In genomic region chr3:194322701-194323174, GRCh38 we compare ENCODE assay signal across 9 cellular contexts. TPM values are rescaled to one million over a fixed set of nuclear protein-coding genes. Genes with fewer than 3 reads are reported as not detected.
DNase-seq lines count a peak whose midpoint lies in the region; ATAC-seq and TF ChIP-seq lines count a peak whose summit lies in the region.
"Had no signal": no experiment of that assay in that cellular context is flagged by ENCODE, and none has a peak within 500 bp of the region (broad histone marks: within the 10 kb centered on the region; RNA-seq: fewer than 3 reads in every experiment).

No MANE protein-coding gene starts in this region.

- H3K9me3 ChIP-seq in skeletal muscle satellite cell (replicated peaks; ENCODE audit: low read length), result no peaks in the 10 kb centered on the region
- H3K9me3 ChIP-seq in body of pancreas, result no peaks in the 10 kb centered on the region

- H3K9ac ChIP-seq in skeletal muscle satellite cell (ENCODE audit: low read depth, low read length), result no peak overlapping the region

- 73 to 74% methylated on average over 17 of the region's 17 CpGs for WGBS in body of pancreas, 2 donors

- H3K4me3 Mint-ChIP-seq in activated CD4-positive, alpha-beta T cell treated with anti-CD3 and anti-CD28 coated beads, Interleukin-2, amount 10 ng/mL, durations not matched to agents 24 days and 14 days, result peak overlapping the region; percentile 17
- H3K4me3 Mint-ChIP-seq in activated CD4-positive, alpha-beta T cell treated with anti-CD3 and anti-CD28 coated beads, Interleukin-2, amount 10 ng/mL, durations not matched to agents 7 days and 5 days, result no peak overlapping the region

- TF ChIP-seq CTCF in body of pancreas (IDR thresholded peaks at IDR 0.05), result no peak

- no peak overlapping the region for H3K27ac Mint-ChIP-seq in activated CD4-positive, alpha-beta T cell treated with anti-CD3 and anti-CD28 coated beads, Interleukin-2, amount 10 ng/mL, durations not matched to agents 24 days and 14 days
- H3K27ac Mint-ChIP-seq in activated CD4-positive, alpha-beta T cell treated with anti-CD3 and anti-CD28 coated beads, Interleukin-2, amount 10 ng/mL, durations not matched to agents 7 days and 5 days, result no peak overlapping the region

- no peak overlapping the region for H3K4me3 ChIP-seq in skeletal muscle satellite cell (ENCODE audit: low read length)
- no peak overlapping the region for H3K4me3 ChIP-seq in body of pancreas

- H3K27me3 Mint-ChIP-seq in activated CD4-positive, alpha-beta T cell treated with anti-CD3 and anti-CD28 coated beads, Interleukin-2, amount 10 ng/mL, durations not matched to agents 24 days and 14 days, result peaks cover 19% of the 10 kb centered on the region
- peaks cover 10% of the 10 kb centered on the region for H3K27me3 Mint-ChIP-seq in activated CD4-positive, alpha-beta T cell treated with anti-CD3 and anti-CD28 coated beads, Interleukin-2, amount 10 ng/mL, durations not matched to agents 7 days and 5 days

- no peak for DNase-seq in activated CD4-positive, alpha-beta T cell treated with anti-CD3 and anti-CD28 coated beads, Interleukin-2, amount 10 ng/mL, durations not matched to agents 24 days and 14 days
- no peak for DNase-seq in activated CD4-positive, alpha-beta T cell treated with anti-CD3 and anti-CD28 coated beads, Interleukin-2, amount 10 ng/mL, durations not matched to agents 7 days and 5 days
- DNase-seq in MV-4-11 (lab: John Stamatoyannopoulos, UW) (peak; percentile 23), erythroblast (lab: John Stamatoyannopoulos, UW) (peak; percentile 73 to 77), body of pancreas (no peak), substantia nigra (lab: John Stamatoyannopoulos, UW) (no peak)

- TF ChIP-seq POLR2A in erythroblast (IDR thresholded peaks at IDR 0.05; ENCODE audit: low read length), result no peak
- no peak for TF ChIP-seq POLR2A in body of pancreas (IDR thresholded peaks at IDR 0.05)

- peaks cover 19% of the 10 kb centered on the region for H3K4me1 ChIP-seq in skeletal muscle satellite cell (ENCODE audit: control insufficient read depth, insufficient read depth, low read length)
- peaks cover 27% of the 10 kb centered on the region for H3K4me1 ChIP-seq in body of pancreas

- peak overlapping the region; percentile 42 for H3K4me2 ChIP-seq in skeletal muscle satellite cell (ENCODE audit: low read length)

- peaks cover 23% of the 10 kb centered on the region for H3K27me3 ChIP-seq in skeletal muscle satellite cell (ENCODE audit: control insufficient read depth, insufficient read depth, low read length)
- H3K27me3 ChIP-seq in body of pancreas, result no peaks in the 10 kb centered on the region

- CTCF ChIA-PET in activated CD4-positive, alpha-beta T cell treated with anti-CD3 and anti-CD28 coated beads, Interleukin-2, amount 10 ng/mL, durations not matched to agents 7 days and 5 days (lab: Charles Lee), result interaction anchor here (0.5 to 0.9 kb wide), 2 partner anchors 532 to 543 kb away, joined by 3 read pairs; no protein-coding TSS in a partner anchor

- H3K36me3 ChIP-seq in skeletal muscle satellite cell (ENCODE audit: insufficient read depth, low read length) (no peaks in the 10 kb centered on the region), body of pancreas (replicated peaks in 1 of 2; ENCODE audit: insufficient read depth in 1 of 2, low read depth in 2 of 2) (no peaks in the 10 kb centered on the region)

- peaks cover 4% of the 10 kb centered on the region for H3K4me1 Mint-ChIP-seq in activated CD4-positive, alpha-beta T cell treated with anti-CD3 and anti-CD28 coated beads, Interleukin-2, amount 10 ng/mL, durations not matched to agents 24 days and 14 days
- peaks cover 3% of the 10 kb centered on the region for H3K4me1 Mint-ChIP-seq in activated CD4-positive, alpha-beta T cell treated with anti-CD3 and anti-CD28 coated beads, Interleukin-2, amount 10 ng/mL, durations not matched to agents 7 days and 5 days

- ATAC-seq in body of pancreas (no peak), GM21423 (IDR thresholded peaks at IDR 0.05; ENCODE audit: unreplicated experiment) (no peak)
- ATAC-seq: left lobe of liver had no signal

- POLR2A ChIA-PET in activated CD4-positive, alpha-beta T cell treated with anti-CD3 and anti-CD28 coated beads, Interleukin-2, amount 10 ng/mL, durations not matched to agents 7 days and 5 days (lab: Charles Lee), result no interaction called here

- H3K36me3 Mint-ChIP-seq in activated CD4-positive, alpha-beta T cell treated with anti-CD3 and anti-CD28 coated beads, Interleukin-2, amount 10 ng/mL, durations not matched to agents 24 days and 14 days (ENCODE audit: low read depth), result peaks cover 2% of the 10 kb centered on the region
- H3K36me3 Mint-ChIP-seq in activated CD4-positive, alpha-beta T cell treated with anti-CD3 and anti-CD28 coated beads, Interleukin-2, amount 10 ng/mL, durations not matched to agents 7 days and 5 days (ENCODE audit: low read depth), result peaks cover 5% of the 10 kb centered on the region

- H3K9me3 Mint-ChIP-seq in activated CD4-positive, alpha-beta T cell treated with anti-CD3 and anti-CD28 coated beads, Interleukin-2, amount 10 ng/mL, durations not matched to agents 24 days and 14 days, result peaks cover 6% of the 10 kb centered on the region
- peaks cover 14% of the 10 kb centered on the region for H3K9me3 Mint-ChIP-seq in activated CD4-positive, alpha-beta T cell treated with anti-CD3 and anti-CD28 coated beads, Interleukin-2, amount 10 ng/mL, durations not matched to agents 7 days and 5 days

- intact Hi-C loops in activated CD4-positive, alpha-beta T cell treated with anti-CD3 and anti-CD28 coated beads, Interleukin-2, amount 10 ng/mL, durations not matched to agents 24 days and 14 days (cut with micrococcal nuclease), result loop anchor here (10.0 kb wide), 1 partner anchor 1648 kb away; no protein-coding TSS in a partner anchor
- intact Hi-C loops in body of pancreas (cut with DNase I), result no loop called here

- H3K27ac ChIP-seq in body of pancreas, result no peak overlapping the region
- H3K27ac ChIP-seq in substantia nigra (ENCODE audit: low read depth, low read length, poor library complexity, severe bottlenecking), result no peak overlapping the region

RNA-seq across cellular contexts. Expression of gene CPN2, which starts 28.4 kb away (rescaled TPM):
- not detected in 2 replicates for total RNA-seq in activated CD4-positive, alpha-beta T cell treated with anti-CD3 and anti-CD28 coated beads, Interleukin-2, amount 10 ng/mL, durations not matched to agents 24 days and 14 days
- not detected for total RNA-seq in activated CD4-positive, alpha-beta T cell treated with anti-CD3 and anti-CD28 coated beads, Interleukin-2, amount 10 ng/mL, durations not matched to agents 7 days and 5 days
- total RNA-seq in skeletal muscle satellite cell (2012; rRNA removed), result not detected in 2 replicates
- total RNA-seq in body of pancreas, result not detected

RNA-seq across cellular contexts. Expression of gene LRRC15, which starts 46.8 kb away (rescaled TPM):
- not detected in 2 replicates for total RNA-seq in activated CD4-positive, alpha-beta T cell treated with anti-CD3 and anti-CD28 coated beads, Interleukin-2, amount 10 ng/mL, durations not matched to agents 24 days and 14 days
- not detected for total RNA-seq in activated CD4-positive, alpha-beta T cell treated with anti-CD3 and anti-CD28 coated beads, Interleukin-2, amount 10 ng/mL, durations not matched to agents 7 days and 5 days
- total RNA-seq in skeletal muscle satellite cell (2012; rRNA removed), result 0.22 and 0.25 TPM in 2 replicates
- under 1 TPM in 1 of 2 donors, not detected in 1; 0.26 TPM for total RNA-seq in body of pancreas
- total RNA-seq: left lobe of liver had no signal

Comparison
In these comparisons a context has a peak if more than half of its experiments do, and no peak if none do; other contexts are left out.
1. DNase-seq: peak in MV-4-11 (single experiment) and erythroblast (2 of 2); none in activated CD4-positive, alpha-beta T cell treated with anti-CD3 and anti-CD28 coated beads, Interleukin-2, amount 10 ng/mL, durations not matched to agents 24 days and 14 days (single experiment), activated CD4-positive, alpha-beta T cell treated with anti-CD3 and anti-CD28 coated beads, Interleukin-2, amount 10 ng/mL, durations not matched to agents 7 days and 5 days (single experiment), body of pancreas (0 of 4) and substantia nigra (0 of 49).